ENCODE assay signal across 12 cellular contexts in genomic region chr9:36993933-36994764, GRCh38. TPM values are rescaled to one million over a fixed set of nuclear protein-coding genes. Genes with fewer than 3 reads are reported as not detected.
DNase-seq lines count a peak whose midpoint lies in the region; ATAC-seq, FAIRE-seq and TF ChIP-seq lines count a peak whose summit lies in the region.
"Had no signal": no experiment of that assay in that cellular context is flagged by ENCODE, and none has a peak within 500 bp of the region (broad histone marks: within the 10 kb centered on the region; RNA-seq: fewer than 3 reads in every experiment).

No MANE protein-coding gene starts in this region.

- no peak overlapping the region for H3K4me3 Mint-ChIP-seq in WTC11
- no peak overlapping the region for H3K4me3 Mint-ChIP-seq in activated CD4-positive, alpha-beta memory T cell treated with anti-CD3 and anti-CD28 coated beads for 36 hours
- H3K4me3 Mint-ChIP-seq in Caco-2 (ENCODE audit: unreplicated experiment), result no peak overlapping the region

- 0 out of 2 replicates have a peak, but pooled peaks cover 8% of the 10 kb centered on the region for H3K9me3 ChIP-seq in Caco-2

- CTCF ChIA-PET in WTC11 (lab: Charles Lee) (interaction anchor here (1.5 to 13.2 kb wide), 4 partner anchors 120 to 417 kb away, joined by 4 to 232 read pairs (median 16); no protein-coding TSS in a partner anchor), Caco-2 (lab: Charles Lee) (no interaction called here)
- CTCF ChIA-PET in activated CD4-positive, alpha-beta memory T cell treated with anti-CD3 and anti-CD28 coated beads for 36 hours (lab: Charles Lee), result interaction anchor here (7.7 kb wide), 1 partner anchor 120 kb away, joined by 138 read pairs; no protein-coding TSS in a partner anchor

- no peaks in the 10 kb centered on the region; the same call in none of the 2 replicates for H3K27me3 ChIP-seq in Caco-2 (replicated peaks; ENCODE audit: control insufficient read depth, insufficient read depth, low read length)

- no TSS peak for BruUV-seq in Caco-2 (replicated peaks; lab: Mats Ljungman, UMichigan)

- POLR2A ChIA-PET in WTC11 (lab: Charles Lee), result no interaction called here
- POLR2A ChIA-PET in activated CD4-positive, alpha-beta memory T cell treated with anti-CD3 and anti-CD28 coated beads for 36 hours (lab: Charles Lee), result no interaction called here
- POLR2A ChIA-PET in Caco-2 (lab: Charles Lee), result no interaction called here

- peak; percentile 53 for ATAC-seq in GM19452 (IDR thresholded peaks at IDR 0.05; ENCODE audit: unreplicated experiment)
- peak; percentile 58 for ATAC-seq in HG02981 (IDR thresholded peaks at IDR 0.05; ENCODE audit: unreplicated experiment)
- ATAC-seq in WTC11, result no peak
- ATAC-seq: left colon, right cardiac atrium had no signal

- H3K27ac Mint-ChIP-seq in WTC11, result 0 out of 2 replicates have a peak overlapping the region, but pooled peaks have one; percentile 37
- no peak overlapping the region for H3K27ac Mint-ChIP-seq in activated CD4-positive, alpha-beta memory T cell treated with anti-CD3 and anti-CD28 coated beads for 36 hours
- no peak overlapping the region for H3K27ac Mint-ChIP-seq in Caco-2 (ENCODE audit: unreplicated experiment)

- 0 out of 2 replicates have a peak, but pooled peaks cover 5% of the 10 kb centered on the region for H3K9me3 Mint-ChIP-seq in WTC11
- peaks cover 15% of the 10 kb centered on the region for H3K9me3 Mint-ChIP-seq in activated CD4-positive, alpha-beta memory T cell treated with anti-CD3 and anti-CD28 coated beads for 36 hours
- H3K9me3 Mint-ChIP-seq in Caco-2 (ENCODE audit: unreplicated experiment), result peaks cover 6% of the 10 kb centered on the region

- H3K4me1 Mint-ChIP-seq in WTC11 (peaks cover 21% of the 10 kb centered on the region), Caco-2 (ENCODE audit: low read depth, unreplicated experiment) (no peaks in the 10 kb centered on the region)
- peaks cover 2% of the 10 kb centered on the region for H3K4me1 Mint-ChIP-seq in activated CD4-positive, alpha-beta memory T cell treated with anti-CD3 and anti-CD28 coated beads for 36 hours (ENCODE audit: low read depth)

- DNase-seq in GM12892 (ENCODE audit: insufficient read length), result peak; percentile 68
- DNase-seq in WTC11 (ENCODE audit: low spot score), result no peak
- no peak for DNase-seq in activated CD4-positive, alpha-beta memory T cell treated with anti-CD3 and anti-CD28 coated beads for 36 hours
- DNase-seq in NCI-H1436 treated with DMSO at 0.1 percent for 48 hours (lab: John Stamatoyannopoulos, UW), result no peak
- DNase-seq in Caco-2, result no peak
- no peak for DNase-seq in NCI-H526 treated with DMSO at 0.1 percent for 48 hours (lab: John Stamatoyannopoulos, UW)
- DNase-seq: COR-L47, right cardiac atrium, stomach had no signal

- H3K27me3 Mint-ChIP-seq in WTC11 (ENCODE audit: low read depth) (peaks cover 50% of the 10 kb centered on the region), Caco-2 (ENCODE audit: insufficient read depth, unreplicated experiment) (peaks cover 4% of the 10 kb centered on the region)
- peaks cover 30% of the 10 kb centered on the region for H3K27me3 Mint-ChIP-seq in activated CD4-positive, alpha-beta memory T cell treated with anti-CD3 and anti-CD28 coated beads for 36 hours

- intact Hi-C loops in activated CD4-positive, alpha-beta memory T cell treated with anti-CD3 and anti-CD28 coated beads for 36 hours (cut with micrococcal nuclease), result loop anchor here (10.0 kb wide), 1 partner anchor 341 kb away; no protein-coding TSS in a partner anchor
- intact Hi-C loops in Caco-2 (cut with micrococcal nuclease; ENCODE audit: unreplicated experiment), result loop anchor here (10.0 kb wide), 2 partner anchors 131 to 199 kb away; partner anchors contain the start of gene ZCCHC7

- peak; percentile 97 for FAIRE-seq in GM12892 (lab: Jason Lieb, UNC)

- H3K36me3 Mint-ChIP-seq in WTC11 (no peaks in the 10 kb centered on the region; the same call in 1 of the 2 replicates), Caco-2 (ENCODE audit: insufficient read depth, unreplicated experiment) (no peaks in the 10 kb centered on the region)
- peaks cover 12% of the 10 kb centered on the region for H3K36me3 Mint-ChIP-seq in activated CD4-positive, alpha-beta memory T cell treated with anti-CD3 and anti-CD28 coated beads for 36 hours

- H3K36me3 ChIP-seq in Caco-2 (ENCODE audit: control insufficient read depth, insufficient read depth, low read length), result no peaks in the 10 kb centered on the region
- H3K36me3 ChIP-seq: stomach had no signal

- no peak overlapping the region for H3K4me3 ChIP-seq in Caco-2 (ENCODE audit: low read depth, low read length)
- H3K4me3 ChIP-seq: stomach had no signal

- TF ChIP-seq POLR2A in GM12892 (IDR thresholded peaks at IDR 0.05; ENCODE audit: low read depth, low read length), result peak; percentile 60; the same call in 1 of the 2 replicates

- TF ChIP-seq CTCF in WTC11 (IDR thresholded peaks at IDR 0.05), result no peak
- TF ChIP-seq CTCF in Caco-2 (IDR thresholded peaks at IDR 0.05; ENCODE audit: insufficient read depth in 1 of 2, low read depth in 1 of 2, low read length in 1 of 2, severe bottlenecking in 1 of 2, unreplicated experiment in 1 of 2), result no peak

- H3K4me1 ChIP-seq in Caco-2, result no peaks in the 10 kb centered on the region
- H3K4me1 ChIP-seq: stomach had no signal

TF ChIP-seq in WTC11, 78 proteins besides CTCF, POLR2A, EP300 and RAD21:
- no peak for TF ChIP-seq HMGA2 (CRISPR knock-in tag; IDR thresholded peaks at IDR 0.05)

RNA-seq across cellular contexts. Expression of gene PAX5, which starts 39.9 kb away (rescaled TPM):
- polyA plus RNA-seq in GM12892 (2012; ENCODE audit: missing spikeins), result 33.5 TPM
- 3.5 to 6.6 TPM (median 4.4 TPM) in 3 replicates for total RNA-seq in WTC11 (2021)
- under 1 TPM; 0.12 to 0.15 TPM for total RNA-seq in activated CD4-positive, alpha-beta memory T cell treated with anti-CD3 and anti-CD28 coated beads for 36 hours
- total RNA-seq in Caco-2 (2022), result 0.16 TPM in 1 of 2 replicates, not detected in the other
- polyA plus RNA-seq: right cardiac atrium had no signal
